ENCODE assay signal across 1 cellular context in genomic region chr2:122516775-122517174, GRCh38.
TF ChIP-seq lines count a peak whose summit lies in the region.

No MANE protein-coding gene starts in this region.

TF ChIP-seq in GM23338, 12 proteins besides CTCF, POLR2A, EP300 and RAD21 (continued from another document):
- TF ChIP-seq ZNF462 (CRISPR knock-in tag; IDR thresholded peaks at IDR 0.05) (peak; percentile 74), JUNB (IDR thresholded peaks at IDR 0.05; ENCODE audit: unreplicated experiment) (no peak), ETS1 (IDR thresholded peaks at IDR 0.05) (0 out of 2 replicates have a peak, but pooled peaks have one; percentile 64), EZH2 (IDR thresholded peaks at IDR 0.05; ENCODE audit: low read depth, unreplicated experiment) (no peak)
